15 cellular contexts compared by ENCODE assay signal in the genomic region with DNA sequence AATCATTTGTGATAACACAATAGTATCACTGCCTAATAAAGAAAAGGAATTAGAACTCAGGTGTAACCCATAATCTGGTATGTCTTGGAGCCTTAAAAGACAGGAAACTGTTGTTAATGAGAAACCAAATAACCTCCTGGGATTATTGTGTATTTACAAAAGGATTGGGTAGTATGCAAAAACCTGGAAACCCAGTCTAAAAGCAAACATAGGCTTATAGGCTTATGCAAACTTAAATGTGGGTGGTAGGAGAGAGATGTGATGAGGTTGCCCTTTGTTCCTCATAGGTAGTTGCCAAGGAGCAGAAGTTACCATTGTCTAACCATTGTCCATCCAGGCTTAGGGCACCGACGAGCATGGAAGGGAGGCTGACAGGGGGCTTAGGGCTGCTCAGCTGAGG.
"Had no signal": no experiment of that assay in that cellular context is flagged by ENCODE, and none has a peak within 500 bp of the region (broad histone marks: within the 10 kb centered on the region; RNA-seq: fewer than 3 reads in every experiment).

No MANE protein-coding gene starts in this region.

- H3K27ac ChIP-seq: lower lobe of right lung, ovary, thoracic aorta had no signal

- H3K27ac Mint-ChIP-seq: activated naive CD4-positive, alpha-beta T cell treated with anti-CD3 and anti-CD28 coated beads for 36 hours; activated T-helper 17 cell treated with anti-CD3 and anti-CD28 coated beads, Interleukin-2, amount 50 U/mL, for 72 hours; effector memory CD8-positive, alpha-beta T cell had no signal

- H3K4me3 ChIP-seq: lower lobe of right lung, ovary, thoracic aorta had no signal

- H3K4me1 ChIP-seq: lower lobe of right lung had no signal

- H3K9me3 Mint-ChIP-seq: effector memory CD8-positive, alpha-beta T cell had no signal

- H3K4me1 Mint-ChIP-seq: activated T-helper 17 cell treated with anti-CD3 and anti-CD28 coated beads, Interleukin-2, amount 50 U/mL, for 72 hours had no signal

- H3K9me3 ChIP-seq: lower lobe of right lung, ovary, thoracic aorta had no signal

- H3K36me3 ChIP-seq: lower lobe of right lung, ovary, thoracic aorta had no signal

- H3K27me3 ChIP-seq: ovary had no signal

- DNase-seq: activated CD4-positive, alpha-beta T cell treated with anti-CD3 and anti-CD28 coated beads, Interleukin-2, amount 50 U/mL, for 48 hours; activated CD4-positive, CD25-positive, alpha-beta regulatory T cell treated with anti-CD3 and anti-CD28 coated beads, Interleukin-2, amount 50 U/mL, for 72 hours; activated naive CD4-positive, alpha-beta T cell treated with anti-CD3 and anti-CD28 coated beads for 36 hours; effector memory CD8-positive, alpha-beta T cell; head of caudate nucleus; lower lobe of right lung; midbrain; ovary; stimulated activated CD4-positive, alpha-beta T cell treated with anti-CD3 and anti-CD28 coated beads, Interleukin-12 subunit alpha, Interleukin-12 subunit beta, amount 100 ng/mL, for 4 hours; stimulated activated CD4-positive, alpha-beta T cell treated with anti-CD3 and anti-CD28 coated beads, Interleukin-2, amount 100 ng/mL, for 24 hours; T1000 had no signal

- H3K4me3 Mint-ChIP-seq: activated naive CD4-positive, alpha-beta T cell treated with anti-CD3 and anti-CD28 coated beads for 36 hours; activated T-helper 17 cell treated with anti-CD3 and anti-CD28 coated beads, Interleukin-2, amount 50 U/mL, for 72 hours; effector memory CD8-positive, alpha-beta T cell; neural crest cell had no signal

- ATAC-seq: activated T-helper 17 cell treated with anti-CD3 and anti-CD28 coated beads, Interleukin-2, amount 50 U/mL, for 72 hours; effector memory CD8-positive, alpha-beta T cell; lower lobe of right lung had no signal

- FAIRE-seq: frontal cortex had no signal
